Comparison of ENCODE assay signal across 24 cellular contexts in genomic region chr2:138581909-138582308, GRCh38.
"Had no signal": no experiment of that assay in that cellular context is flagged by ENCODE, and none has a peak within 500 bp of the region (broad histone marks: within the 10 kb centered on the region; RNA-seq: fewer than 3 reads in every experiment).

No MANE protein-coding gene starts in this region.

- H3K9me3 ChIP-seq: colonic mucosa, gastrocnemius medialis, thyroid gland had no signal

- H3K4me2 ChIP-seq: smooth muscle cell had no signal

- H3K27ac ChIP-seq: colonic mucosa, esophagus squamous epithelium, gastrocnemius medialis, left ventricle myocardium inferior, lower lobe of right lung, pancreas, stomach, thyroid gland, vagina had no signal

- H3K4me3 ChIP-seq: colonic mucosa, esophagus squamous epithelium, gastrocnemius medialis, left ventricle myocardium inferior, lower lobe of right lung, pancreas, smooth muscle cell, stomach, thyroid gland, vagina had no signal

- FAIRE-seq: keratinocyte had no signal

- ATAC-seq: gastrocnemius medialis, left cardiac atrium, lower lobe of right lung, natural killer cell, sciatic nerve had no signal

- H3K4me1 ChIP-seq: colonic mucosa, esophagus squamous epithelium, gastrocnemius medialis, left ventricle myocardium inferior, lower lobe of right lung, pancreas, stomach, thyroid gland, vagina had no signal

- H3K27me3 ChIP-seq: colonic mucosa, esophagus squamous epithelium, gastrocnemius medialis, pancreas, stomach, thyroid gland, vagina had no signal

- H3K36me3 ChIP-seq: colonic mucosa, lower lobe of right lung, pancreas had no signal

- DNase-seq: colonic mucosa; effector memory CD4-positive, alpha-beta T cell; erythroblast; esophagus squamous epithelium; gastrocnemius medialis; head of caudate nucleus; left cardiac atrium; left ventricle myocardium inferior; lower lobe of right lung; natural killer cell; occipital lobe; pancreas; stimulated activated CD4-positive, alpha-beta T cell treated with anti-CD3 and anti-CD28 coated beads, Interleukin-12 subunit alpha, Interleukin-12 subunit beta, amount 100 ng/mL, for 4 hours; stimulated activated CD4-positive, alpha-beta T cell treated with anti-CD3 and anti-CD28 coated beads, Interleukin-1b, Interleukin-23, amount 100 ng/mL, for 48 hours; stimulated activated CD4-positive, alpha-beta T cell treated with anti-CD3 and anti-CD28 coated beads, Interleukin-4, amount 100 ng/mL, for 1 hour; stimulated activated CD8-positive, alpha-beta memory T cell treated with anti-CD3 and anti-CD28 coated beads, Interleukin-4, amount 100 ng/mL, for 48 hours; stimulated activated naive CD4-positive, alpha-beta T cell treated with Interleukin-2 at 50 U/mL for 16 hours; stomach; thyroid gland; trophoblast cell had no signal
